In the genomic region with DNA sequence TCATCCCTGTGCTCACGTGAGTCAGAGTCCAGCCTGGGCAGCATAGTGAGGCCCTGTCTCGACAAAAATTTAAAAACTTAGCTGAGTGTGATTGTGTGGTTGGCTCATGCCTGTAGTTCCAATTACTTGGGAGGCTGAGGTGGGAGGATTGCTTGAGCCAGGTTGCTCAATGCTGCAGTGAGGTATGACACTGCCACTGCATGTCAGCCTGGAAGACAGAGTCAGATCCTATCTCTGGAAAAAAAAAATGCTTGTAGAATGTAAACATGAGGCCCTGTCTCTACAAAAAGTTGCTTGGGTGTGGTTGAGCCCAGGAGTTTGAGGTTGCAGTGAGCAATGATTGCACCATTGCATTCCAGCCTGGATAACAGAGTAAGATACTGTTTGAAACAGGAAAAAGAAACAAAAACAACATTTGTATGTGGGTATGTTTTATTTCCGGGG, we compare ENCODE assay signal across 1 cellular context.
TF ChIP-seq lines count a peak whose summit lies in the region.

No MANE protein-coding gene starts in this region.

TF ChIP-seq in HepG2, 621 proteins besides CTCF, POLR2A, EP300 and RAD21 (continued from another document and continues in another):
- TF ChIP-seq, protein P1, sequence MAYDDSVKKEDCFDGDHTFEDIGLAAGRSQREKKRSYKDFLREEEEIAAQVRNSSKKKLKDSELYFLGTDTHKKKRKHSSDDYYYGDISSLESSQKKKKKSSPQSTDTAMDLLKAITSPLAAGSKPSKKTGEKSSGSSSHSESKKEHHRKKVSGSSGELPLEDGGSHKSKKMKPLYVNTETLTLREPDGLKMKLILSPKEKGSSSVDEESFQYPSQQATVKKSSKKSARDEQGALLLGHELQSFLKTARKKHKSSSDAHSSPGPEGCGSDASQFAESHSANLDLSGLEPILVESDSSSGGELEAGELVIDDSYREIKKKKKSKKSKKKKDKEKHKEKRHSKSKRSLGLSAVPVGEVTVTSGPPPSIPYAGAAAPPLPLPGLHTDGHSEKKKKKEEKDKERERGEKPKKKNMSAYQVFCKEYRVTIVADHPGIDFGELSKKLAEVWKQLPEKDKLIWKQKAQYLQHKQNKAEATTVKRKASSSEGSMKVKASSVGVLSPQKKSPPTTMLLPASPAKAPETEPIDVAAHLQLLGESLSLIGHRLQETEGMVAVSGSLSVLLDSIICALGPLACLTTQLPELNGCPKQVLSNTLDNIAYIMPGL (CRISPR knock-in tag; IDR thresholded peaks at IDR 0.05; ENCODE audit: borderline replicate concordance in 1 of 2, low read depth in 1 of 2), result no peak
- TF ChIP-seq, protein P2, sequence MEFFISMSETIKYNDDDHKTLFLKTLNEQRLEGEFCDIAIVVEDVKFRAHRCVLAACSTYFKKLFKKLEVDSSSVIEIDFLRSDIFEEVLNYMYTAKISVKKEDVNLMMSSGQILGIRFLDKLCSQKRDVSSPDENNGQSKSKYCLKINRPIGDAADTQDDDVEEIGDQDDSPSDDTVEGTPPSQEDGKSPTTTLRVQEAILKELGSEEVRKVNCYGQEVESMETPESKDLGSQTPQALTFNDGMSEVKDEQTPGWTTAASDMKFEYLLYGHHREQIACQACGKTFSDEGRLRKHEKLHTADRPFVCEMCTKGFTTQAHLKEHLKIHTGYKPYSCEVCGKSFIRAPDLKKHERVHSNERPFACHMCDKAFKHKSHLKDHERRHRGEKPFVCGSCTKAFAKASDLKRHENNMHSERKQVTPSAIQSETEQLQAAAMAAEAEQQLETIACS (CRISPR knock-in tag; IDR thresholded peaks at IDR 0.05), result no peak
- TF ChIP-seq MTA3 (CRISPR knock-in tag; IDR thresholded peaks at IDR 0.05) (no peak), ZNF451 (CRISPR knock-in tag; IDR thresholded peaks at IDR 0.05) (no peak), NONO (IDR thresholded peaks at IDR 0.05) (no peak), NONO (CRISPR knock-in tag; conservative IDR thresholded peaks at IDR 0.05) (no peak), ZNF562 (CRISPR knock-in tag; IDR thresholded peaks at IDR 0.05; ENCODE audit: borderline replicate concordance) (no peak), ZNF678 (CRISPR knock-in tag; IDR thresholded peaks at IDR 0.05) (no peak), ZNF674 (CRISPR knock-in tag; IDR thresholded peaks at IDR 0.05; ENCODE audit: low read depth) (no peak), SIX4 (CRISPR knock-in tag; IDR thresholded peaks at IDR 0.05) (no peak), ZNF550 (CRISPR knock-in tag; IDR thresholded peaks at IDR 0.05; ENCODE audit: borderline replicate concordance) (no peak), GTF2F1 (IDR thresholded peaks at IDR 0.05; ENCODE audit: low read length) (no peak), ZFP41 (CRISPR knock-in tag; IDR thresholded peaks at IDR 0.05; ENCODE audit: borderline replicate concordance) (no peak), STAG1 (CRISPR knock-in tag; IDR thresholded peaks at IDR 0.05) (no peak), SNAI1 (CRISPR knock-in tag; IDR thresholded peaks at IDR 0.05; ENCODE audit: borderline replicate concordance) (no peak), AGO2 (optimal IDR thresholded peaks at IDR 0.05; ENCODE audit: low read depth, low read length) (no peak), ZNF619 (CRISPR knock-in tag; IDR thresholded peaks at IDR 0.05) (no peak), ZNF644 (CRISPR knock-in tag; IDR thresholded peaks at IDR 0.05; ENCODE audit: low read depth) (peak; percentile 80; the same call in 1 of the 2 replicates), MYNN (CRISPR knock-in tag; IDR thresholded peaks at IDR 0.05; ENCODE audit: low read depth) (no peak), ZNF484 (CRISPR knock-in tag; IDR thresholded peaks at IDR 0.05; ENCODE audit: borderline replicate concordance, low read depth) (no peak), RFXAP (CRISPR knock-in tag; IDR thresholded peaks at IDR 0.05; ENCODE audit: borderline replicate concordance) (no peak), ZNF570 (CRISPR knock-in tag; IDR thresholded peaks at IDR 0.05; ENCODE audit: borderline replicate concordance) (no peak), ELF3 (CRISPR knock-in tag; IDR thresholded peaks at IDR 0.05) (no peak), HOXA9 (CRISPR knock-in tag; IDR thresholded peaks at IDR 0.05; ENCODE audit: borderline replicate concordance) (no peak), CEBPB (IDR thresholded peaks at IDR 0.05; ENCODE audit: borderline replicate concordance, low read depth, low read length) (peak; percentile 60), ZNF607 (CRISPR knock-in tag; IDR thresholded peaks at IDR 0.05; ENCODE audit: borderline replicate concordance) (no peak)
- TF ChIP-seq, protein P3, sequence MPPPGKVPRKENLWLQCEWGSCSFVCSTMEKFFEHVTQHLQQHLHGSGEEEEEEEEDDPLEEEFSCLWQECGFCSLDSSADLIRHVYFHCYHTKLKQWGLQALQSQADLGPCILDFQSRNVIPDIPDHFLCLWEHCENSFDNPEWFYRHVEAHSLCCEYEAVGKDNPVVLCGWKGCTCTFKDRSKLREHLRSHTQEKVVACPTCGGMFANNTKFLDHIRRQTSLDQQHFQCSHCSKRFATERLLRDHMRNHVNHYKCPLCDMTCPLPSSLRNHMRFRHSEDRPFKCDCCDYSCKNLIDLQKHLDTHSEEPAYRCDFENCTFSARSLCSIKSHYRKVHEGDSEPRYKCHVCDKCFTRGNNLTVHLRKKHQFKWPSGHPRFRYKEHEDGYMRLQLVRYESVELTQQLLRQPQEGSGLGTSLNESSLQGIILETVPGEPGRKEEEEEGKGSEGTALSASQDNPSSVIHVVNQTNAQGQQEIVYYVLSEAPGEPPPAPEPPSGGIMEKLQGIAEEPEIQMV (CRISPR knock-in tag; IDR thresholded peaks at IDR 0.05; ENCODE audit: low read depth), result no peak
- TF ChIP-seq, protein P4, sequence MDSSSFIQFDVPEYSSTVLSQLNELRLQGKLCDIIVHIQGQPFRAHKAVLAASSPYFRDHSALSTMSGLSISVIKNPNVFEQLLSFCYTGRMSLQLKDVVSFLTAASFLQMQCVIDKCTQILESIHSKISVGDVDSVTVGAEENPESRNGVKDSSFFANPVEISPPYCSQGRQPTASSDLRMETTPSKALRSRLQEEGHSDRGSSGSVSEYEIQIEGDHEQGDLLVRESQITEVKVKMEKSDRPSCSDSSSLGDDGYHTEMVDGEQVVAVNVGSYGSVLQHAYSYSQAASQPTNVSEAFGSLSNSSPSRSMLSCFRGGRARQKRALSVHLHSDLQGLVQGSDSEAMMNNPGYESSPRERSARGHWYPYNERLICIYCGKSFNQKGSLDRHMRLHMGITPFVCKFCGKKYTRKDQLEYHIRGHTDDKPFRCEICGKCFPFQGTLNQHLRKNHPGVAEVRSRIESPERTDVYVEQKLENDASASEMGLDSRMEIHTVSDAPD (CRISPR knock-in tag; IDR thresholded peaks at IDR 0.05), result no peak
- TF ChIP-seq, protein P5, sequence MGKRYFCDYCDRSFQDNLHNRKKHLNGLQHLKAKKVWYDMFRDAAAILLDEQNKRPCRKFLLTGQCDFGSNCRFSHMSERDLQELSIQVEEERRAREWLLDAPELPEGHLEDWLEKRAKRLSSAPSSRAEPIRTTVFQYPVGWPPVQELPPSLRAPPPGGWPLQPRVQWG (CRISPR knock-in tag; IDR thresholded peaks at IDR 0.05; ENCODE audit: borderline replicate concordance, low read depth), result no peak
- TF ChIP-seq, protein P6, sequence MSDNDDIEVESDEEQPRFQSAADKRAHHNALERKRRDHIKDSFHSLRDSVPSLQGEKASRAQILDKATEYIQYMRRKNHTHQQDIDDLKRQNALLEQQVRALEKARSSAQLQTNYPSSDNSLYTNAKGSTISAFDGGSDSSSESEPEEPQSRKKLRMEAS (IDR thresholded peaks at IDR 0.05), result 0 out of 2 replicates have a peak, but pooled peaks have one; percentile 13
- TF ChIP-seq, protein P7, sequence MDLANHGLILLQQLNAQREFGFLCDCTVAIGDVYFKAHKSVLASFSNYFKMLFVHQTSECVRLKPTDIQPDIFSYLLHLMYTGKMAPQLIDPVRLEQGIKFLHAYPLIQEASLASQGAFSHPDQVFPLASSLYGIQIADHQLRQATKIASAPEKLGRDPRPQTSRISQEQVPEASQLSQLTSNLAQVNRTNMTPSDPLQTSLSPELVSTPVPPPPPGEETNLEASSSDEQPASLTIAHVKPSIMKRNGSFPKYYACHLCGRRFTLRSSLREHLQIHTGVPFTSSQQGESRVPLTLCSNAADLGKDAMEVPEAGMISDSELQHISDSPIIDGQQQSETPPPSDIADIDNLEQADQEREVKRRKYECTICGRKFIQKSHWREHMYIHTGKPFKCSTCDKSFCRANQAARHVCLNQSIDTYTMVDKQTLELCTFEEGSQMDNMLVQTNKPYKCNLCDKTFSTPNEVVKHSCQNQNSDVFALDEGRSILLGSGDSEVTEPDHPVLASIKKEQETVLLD (CRISPR knock-in tag; IDR thresholded peaks at IDR 0.05; ENCODE audit: low read depth), result no peak
- TF ChIP-seq, protein P8, sequence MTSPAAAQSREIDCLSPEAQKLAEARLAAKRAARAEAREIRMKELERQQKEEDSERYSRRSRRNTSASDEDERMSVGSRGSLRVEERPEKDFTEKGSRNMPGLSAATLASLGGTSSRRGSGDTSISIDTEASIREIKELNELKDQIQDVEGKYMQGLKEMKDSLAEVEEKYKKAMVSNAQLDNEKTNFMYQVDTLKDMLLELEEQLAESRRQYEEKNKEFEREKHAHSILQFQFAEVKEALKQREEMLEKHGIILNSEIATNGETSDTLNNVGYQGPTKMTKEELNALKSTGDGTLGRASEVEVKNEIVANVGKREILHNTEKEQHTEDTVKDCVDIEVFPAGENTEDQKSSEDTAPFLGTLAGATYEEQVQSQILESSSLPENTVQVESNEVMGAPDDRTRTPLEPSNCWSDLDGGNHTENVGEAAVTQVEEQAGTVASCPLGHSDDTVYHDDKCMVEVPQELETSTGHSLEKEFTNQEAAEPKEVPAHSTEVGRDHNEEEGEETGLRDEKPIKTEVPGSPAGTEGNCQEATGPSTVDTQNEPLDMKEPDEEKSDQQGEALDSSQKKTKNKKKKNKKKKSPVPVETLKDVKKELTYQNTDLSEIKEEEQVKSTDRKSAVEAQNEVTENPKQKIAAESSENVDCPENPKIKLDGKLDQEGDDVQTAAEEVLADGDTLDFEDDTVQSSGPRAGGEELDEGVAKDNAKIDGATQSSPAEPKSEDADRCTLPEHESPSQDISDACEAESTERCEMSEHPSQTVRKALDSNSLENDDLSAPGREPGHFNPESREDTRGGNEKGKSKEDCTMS (CRISPR knock-in tag; conservative IDR thresholded peaks at IDR 0.05), result no peak
- TF ChIP-seq, protein P9, sequence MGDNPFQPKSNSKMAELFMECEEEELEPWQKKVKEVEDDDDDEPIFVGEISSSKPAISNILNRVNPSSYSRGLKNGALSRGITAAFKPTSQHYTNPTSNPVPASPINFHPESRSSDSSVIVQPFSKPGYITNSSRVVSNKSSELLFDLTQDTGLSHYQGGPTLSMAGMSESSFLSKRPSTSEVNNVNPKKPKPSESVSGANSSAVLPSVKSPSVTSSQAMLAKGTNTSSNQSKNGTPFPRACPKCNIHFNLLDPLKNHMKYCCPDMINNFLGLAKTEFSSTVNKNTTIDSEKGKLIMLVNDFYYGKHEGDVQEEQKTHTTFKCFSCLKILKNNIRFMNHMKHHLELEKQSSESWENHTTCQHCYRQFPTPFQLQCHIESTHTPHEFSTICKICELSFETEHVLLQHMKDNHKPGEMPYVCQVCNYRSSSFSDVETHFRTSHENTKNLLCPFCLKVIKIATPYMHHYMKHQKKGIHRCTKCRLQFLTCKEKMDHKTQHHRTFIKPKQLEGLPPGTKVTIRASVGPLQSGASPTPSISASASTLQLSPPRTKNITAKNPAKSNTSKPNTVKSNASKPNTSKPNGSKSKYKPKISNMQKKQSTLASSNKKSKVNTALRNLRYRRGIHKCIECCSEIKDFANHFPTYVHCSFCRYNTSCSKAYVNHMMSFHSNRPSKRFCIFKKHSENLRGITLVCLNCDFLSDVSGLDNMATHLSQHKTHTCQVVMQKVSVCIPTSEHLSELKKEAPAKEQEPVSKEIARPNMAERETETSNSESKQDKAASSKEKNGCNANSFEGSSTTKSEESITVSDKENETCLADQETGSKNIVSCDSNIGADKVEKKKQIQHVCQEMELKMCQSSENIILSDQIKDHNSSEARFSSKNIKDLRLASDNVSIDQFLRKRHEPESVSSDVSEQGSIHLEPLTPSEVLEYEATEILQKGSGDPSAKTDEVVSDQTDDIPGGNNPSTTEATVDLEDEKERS (CRISPR knock-in tag; IDR thresholded peaks at IDR 0.05), result no peak
- TF ChIP-seq, protein P10, sequence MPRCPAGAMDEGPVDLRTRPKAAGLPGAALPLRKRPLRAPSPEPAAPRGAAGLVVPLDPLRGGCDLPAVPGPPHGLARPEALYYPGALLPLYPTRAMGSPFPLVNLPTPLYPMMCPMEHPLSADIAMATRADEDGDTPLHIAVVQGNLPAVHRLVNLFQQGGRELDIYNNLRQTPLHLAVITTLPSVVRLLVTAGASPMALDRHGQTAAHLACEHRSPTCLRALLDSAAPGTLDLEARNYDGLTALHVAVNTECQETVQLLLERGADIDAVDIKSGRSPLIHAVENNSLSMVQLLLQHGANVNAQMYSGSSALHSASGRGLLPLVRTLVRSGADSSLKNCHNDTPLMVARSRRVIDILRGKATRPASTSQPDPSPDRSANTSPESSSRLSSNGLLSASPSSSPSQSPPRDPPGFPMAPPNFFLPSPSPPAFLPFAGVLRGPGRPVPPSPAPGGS (CRISPR knock-in tag; IDR thresholded peaks at IDR 0.05), result no peak
- TF ChIP-seq, protein P11, sequence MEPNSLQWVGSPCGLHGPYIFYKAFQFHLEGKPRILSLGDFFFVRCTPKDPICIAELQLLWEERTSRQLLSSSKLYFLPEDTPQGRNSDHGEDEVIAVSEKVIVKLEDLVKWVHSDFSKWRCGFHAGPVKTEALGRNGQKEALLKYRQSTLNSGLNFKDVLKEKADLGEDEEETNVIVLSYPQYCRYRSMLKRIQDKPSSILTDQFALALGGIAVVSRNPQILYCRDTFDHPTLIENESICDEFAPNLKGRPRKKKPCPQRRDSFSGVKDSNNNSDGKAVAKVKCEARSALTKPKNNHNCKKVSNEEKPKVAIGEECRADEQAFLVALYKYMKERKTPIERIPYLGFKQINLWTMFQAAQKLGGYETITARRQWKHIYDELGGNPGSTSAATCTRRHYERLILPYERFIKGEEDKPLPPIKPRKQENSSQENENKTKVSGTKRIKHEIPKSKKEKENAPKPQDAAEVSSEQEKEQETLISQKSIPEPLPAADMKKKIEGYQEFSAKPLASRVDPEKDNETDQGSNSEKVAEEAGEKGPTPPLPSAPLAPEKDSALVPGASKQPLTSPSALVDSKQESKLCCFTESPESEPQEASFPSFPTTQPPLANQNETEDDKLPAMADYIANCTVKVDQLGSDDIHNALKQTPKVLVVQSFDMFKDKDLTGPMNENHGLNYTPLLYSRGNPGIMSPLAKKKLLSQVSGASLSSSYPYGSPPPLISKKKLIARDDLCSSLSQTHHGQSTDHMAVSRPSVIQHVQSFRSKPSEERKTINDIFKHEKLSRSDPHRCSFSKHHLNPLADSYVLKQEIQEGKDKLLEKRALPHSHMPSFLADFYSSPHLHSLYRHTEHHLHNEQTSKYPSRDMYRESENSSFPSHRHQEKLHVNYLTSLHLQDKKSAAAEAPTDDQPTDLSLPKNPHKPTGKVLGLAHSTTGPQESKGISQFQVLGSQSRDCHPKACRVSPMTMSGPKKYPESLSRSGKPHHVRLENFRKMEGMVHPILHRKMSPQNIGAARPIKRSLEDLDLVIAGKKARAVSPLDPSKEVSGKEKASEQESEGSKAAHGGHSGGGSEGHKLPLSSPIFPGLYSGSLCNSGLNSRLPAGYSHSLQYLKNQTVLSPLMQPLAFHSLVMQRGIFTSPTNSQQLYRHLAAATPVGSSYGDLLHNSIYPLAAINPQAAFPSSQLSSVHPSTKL (CRISPR knock-in tag; IDR thresholded peaks at IDR 0.05), result peak; percentile 83
- TF ChIP-seq, protein P12, sequence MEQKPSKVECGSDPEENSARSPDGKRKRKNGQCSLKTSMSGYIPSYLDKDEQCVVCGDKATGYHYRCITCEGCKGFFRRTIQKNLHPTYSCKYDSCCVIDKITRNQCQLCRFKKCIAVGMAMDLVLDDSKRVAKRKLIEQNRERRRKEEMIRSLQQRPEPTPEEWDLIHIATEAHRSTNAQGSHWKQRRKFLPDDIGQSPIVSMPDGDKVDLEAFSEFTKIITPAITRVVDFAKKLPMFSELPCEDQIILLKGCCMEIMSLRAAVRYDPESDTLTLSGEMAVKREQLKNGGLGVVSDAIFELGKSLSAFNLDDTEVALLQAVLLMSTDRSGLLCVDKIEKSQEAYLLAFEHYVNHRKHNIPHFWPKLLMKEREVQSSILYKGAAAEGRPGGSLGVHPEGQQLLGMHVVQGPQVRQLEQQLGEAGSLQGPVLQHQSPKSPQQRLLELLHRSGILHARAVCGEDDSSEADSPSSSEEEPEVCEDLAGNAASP (CRISPR knock-in tag; IDR thresholded peaks at IDR 0.05; ENCODE audit: borderline replicate concordance), result no peak
